ENCODE assay signal across 10 cellular contexts in the genomic region with DNA sequence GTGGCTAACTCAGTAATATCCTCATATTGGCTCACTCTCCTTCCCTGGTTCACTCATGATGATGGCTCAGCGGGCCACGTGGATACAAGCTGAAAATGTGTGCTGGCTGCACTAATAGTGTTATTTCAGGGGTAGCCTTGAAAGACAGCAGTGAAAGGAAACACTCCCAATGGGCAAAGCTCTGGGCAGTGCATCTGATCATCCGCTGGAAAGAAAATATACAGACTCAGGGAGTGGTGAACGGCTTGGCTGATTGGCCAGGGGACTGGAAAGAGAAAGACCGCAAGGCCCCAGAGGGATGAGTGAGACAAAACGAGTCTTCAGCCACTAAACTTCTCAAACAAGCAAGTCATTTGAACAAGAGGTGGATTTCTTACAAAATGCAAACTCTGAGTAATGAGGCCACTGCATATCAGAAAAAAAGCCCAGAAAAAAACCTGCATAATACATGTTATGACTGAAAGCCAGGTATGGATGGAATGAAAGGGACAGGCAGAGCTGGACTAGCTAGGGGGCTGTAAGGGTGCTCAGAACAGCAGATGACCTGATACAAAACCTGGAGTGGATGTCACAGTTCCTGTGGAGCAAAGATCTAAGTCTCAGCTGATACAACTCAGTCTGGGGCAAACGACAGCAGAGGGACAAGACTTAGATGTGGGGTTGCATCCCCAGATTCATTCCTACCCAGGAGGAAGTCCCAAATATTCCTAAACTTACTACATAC. TPM values are rescaled to one million over a fixed set of nuclear protein-coding genes. Genes with fewer than 3 reads are reported as not detected.
DNase-seq lines count a peak whose midpoint lies in the region; ATAC-seq lines count a peak whose summit lies in the region.
"Had no signal": no experiment of that assay in that cellular context is flagged by ENCODE, and none has a peak within 500 bp of the region (broad histone marks: within the 10 kb centered on the region; RNA-seq: fewer than 3 reads in every experiment).

No MANE protein-coding gene starts in this region.

- ATAC-seq in GM21528 (IDR thresholded peaks at IDR 0.05; ENCODE audit: low FRiP score, unreplicated experiment) (peak; percentile 24), HG03571 (IDR thresholded peaks at IDR 0.05; ENCODE audit: unreplicated experiment) (peak; percentile 30), GM18517 (IDR thresholded peaks at IDR 0.05; ENCODE audit: unreplicated experiment) (no peak)

- in situ Hi-C loops in Caki2 (cut with HindIII; ENCODE audit: low pct_unique_long_range_greater_than_20kb, low sequenced_read_pairs), result no loop called here

- DNase-seq in Caki2 (ENCODE audit: low read depth) (peak; percentile 86), fibroblast of the conjunctiva (ENCODE audit: low read depth) (peak; percentile 47), NCI-H2107 (lab: John Stamatoyannopoulos, UW) (no peak), caudate nucleus (lab: John Stamatoyannopoulos, UW) (no peak), NCI-H146 treated with DMSO at 0.1 percent for 48 hours (lab: John Stamatoyannopoulos, UW; ENCODE audit: unreplicated experiment) (no peak)
- DNase-seq: stimulated activated CD4-positive, alpha-beta T cell treated with anti-CD3 and anti-CD28 coated beads, Interleukin-15, amount 100 ng/mL, for 24 hours had no signal

- H3K27ac ChIP-seq in caudate nucleus (ENCODE audit: low read depth, low read length), result no peak overlapping the region
- H3K27ac ChIP-seq: cardiac muscle cell had no signal

RNA-seq across cellular contexts. Expression of a gene that starts 33.3 kb away (rescaled TPM):
- 73.3 and 82.2 TPM in 2 replicates for total RNA-seq in Caki2 (2014; rRNA removed; shearing (Covaris generic); ENCODE audit: low replicate concordance)

Comparison
In these comparisons a context has a peak if more than half of its experiments do, and no peak if none do; other contexts are left out.
1. DNase-seq: peak in Caki2 (single experiment) and fibroblast of the conjunctiva (single experiment); none in NCI-H2107 (single experiment), caudate nucleus (0 of 61) and NCI-H146 treated with DMSO at 0.1 percent for 48 hours (single experiment).